In the genomic region with DNA sequence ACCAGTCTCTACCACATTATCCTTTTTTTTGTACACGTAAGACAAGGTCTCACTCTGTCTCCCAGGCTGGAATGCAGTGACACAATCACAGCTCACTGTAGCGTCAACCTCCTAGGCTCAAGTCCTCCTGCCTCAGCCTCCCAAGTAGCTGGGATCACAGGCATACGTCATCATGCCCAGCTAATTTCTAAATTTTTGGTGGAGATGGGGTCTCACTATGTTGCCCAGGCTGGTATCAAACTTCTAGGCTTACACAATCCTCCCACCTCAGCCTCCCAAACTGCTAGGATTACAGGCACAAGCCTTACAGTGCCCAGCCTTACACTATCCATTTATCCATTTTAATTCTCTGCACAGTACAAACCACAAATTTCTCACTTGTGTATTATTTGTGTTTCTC, we compare ENCODE assay signal across 33 cellular contexts.
"Had no signal": no experiment of that assay in that cellular context is flagged by ENCODE, and none has a peak within 500 bp of the region (broad histone marks: within the 10 kb centered on the region; RNA-seq: fewer than 3 reads in every experiment).

No MANE protein-coding gene starts in this region.

- H3K27ac ChIP-seq: PC-9, RWPE1, SJCRH30, SK-N-MC had no signal

- H3K27me3 Mint-ChIP-seq: T-cell had no signal

- H3K4me3 ChIP-seq: MG63, PC-9, SJCRH30, SK-N-MC had no signal

- H3K9me3 Mint-ChIP-seq: T-cell had no signal

- DNase-seq: Kasumi-1, MG63, NCI-H1048, NCI-H1092 treated with DMSO at 0.1 percent for 48 hours, NCI-H1105 treated with DMSO at 0.1 percent for 48 hours, NCI-H1417, NCI-H1436, NCI-H146, NCI-H1694, NCI-H187, NCI-H1930, NCI-H2029 treated with DMSO at 0.1 percent for 48 hours, NCI-H2081 treated with DMSO at 0.1 percent for 48 hours, NCI-H2107, NCI-H2171, NCI-H226, NCI-H446 treated with DMSO at 0.1 percent for 48 hours, NCI-H510A, NCI-H524, NCI-H526, NCI-H69, NCI-H748 treated with DMSO at 0.1 percent for 48 hours, NCI-H82, PC-9, SHP77, SIG-M5, SJCRH30, T-cell had no signal

- H3K27ac Mint-ChIP-seq: T-cell had no signal

- ATAC-seq: Panc1, Right ventricle myocardium inferior, SK-N-SH treated with all-trans-retinoic acid at 6 μM for 48 hours, T-cell had no signal

- H3K9me3 ChIP-seq: MG63 had no signal

- H3K4me1 ChIP-seq: SJCRH30 had no signal

- H3K27me3 ChIP-seq: MG63, SJCRH30 had no signal

- H3K4me2 ChIP-seq: PC-9 had no signal

- H2AFZ ChIP-seq: PC-9 had no signal

- H3K4me3 Mint-ChIP-seq: T-cell had no signal
